Comparison of ENCODE assay signal across 9 cellular contexts in the genomic region with DNA sequence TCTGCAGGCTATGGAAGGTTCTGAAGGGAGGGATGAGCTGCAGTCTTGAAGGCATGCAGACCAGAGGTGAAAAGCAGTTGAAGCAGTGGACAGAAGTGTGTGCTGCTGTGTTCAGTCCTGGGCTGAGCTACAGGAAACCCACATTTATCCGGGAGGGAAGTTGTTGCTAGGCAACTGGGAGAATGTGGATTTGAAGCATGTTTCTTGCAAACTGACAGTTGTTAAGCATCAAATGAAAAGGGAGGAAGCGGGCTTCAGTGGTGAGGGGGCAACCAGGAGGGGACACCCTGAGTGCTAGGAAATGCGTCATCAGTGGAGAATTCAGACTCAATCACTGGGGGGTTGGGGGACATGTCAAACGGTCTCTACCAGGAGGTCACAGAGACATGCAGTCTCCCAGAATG. TPM values are rescaled to one million over a fixed set of nuclear protein-coding genes. Genes with fewer than 3 reads are reported as not detected.
A peak's percentile ranks its signal among the peaks of the same experiment; 100 is the strongest.
DNase-seq lines count a peak whose midpoint lies in the region; ATAC-seq and TF ChIP-seq lines count a peak whose summit lies in the region.
"Had no signal": no experiment of that assay in that cellular context is flagged by ENCODE, and none has a peak within 500 bp of the region (broad histone marks: within the 10 kb centered on the region; RNA-seq: fewer than 3 reads in every experiment).

No MANE protein-coding gene starts in this region.

- POLR2A ChIA-PET in CD8-positive, alpha-beta T cell (lab: Charles Lee) = no interaction called here

- TF ChIP-seq CTCF in CD8-positive, alpha-beta T cell (IDR thresholded peaks at IDR 0.05) = no peak

- H3K27me3 ChIP-seq in CD8-positive, alpha-beta T cell (ENCODE audit: insufficient read depth, low read length) = no peaks in the 10 kb centered on the region

- H3K4me3 Mint-ChIP-seq in CD8-positive, alpha-beta T cell = peak overlapping the region; percentile 1

- peak overlapping the region; percentile 21 for H3K27ac Mint-ChIP-seq in CD8-positive, alpha-beta T cell

- CTCF ChIA-PET in CD8-positive, alpha-beta T cell (lab: Charles Lee) = no interaction called here

- H3K4me3 ChIP-seq in CD8-positive, alpha-beta T cell (ENCODE audit: low read depth, low read length) = no peak overlapping the region

- no peaks in the 10 kb centered on the region for H3K36me3 Mint-ChIP-seq in CD8-positive, alpha-beta T cell

- H3K4me1 ChIP-seq in CD8-positive, alpha-beta T cell (ENCODE audit: insufficient read depth, low read length) = peaks cover 16% of the 10 kb centered on the region

- intact Hi-C loops in CD8-positive, alpha-beta T cell (cut with DNase I, micrococcal nuclease) = no loop called here

- H3K36me3 ChIP-seq in CD8-positive, alpha-beta T cell (ENCODE audit: insufficient read depth, low read length) = no peaks in the 10 kb centered on the region

- H3K27me3 Mint-ChIP-seq in CD8-positive, alpha-beta T cell (ENCODE audit: low read depth) = peaks cover 2% of the 10 kb centered on the region

- H3K9me3 Mint-ChIP-seq in CD8-positive, alpha-beta T cell = no peaks in the 10 kb centered on the region

- no peaks in the 10 kb centered on the region for H3K9me3 ChIP-seq in CD8-positive, alpha-beta T cell (ENCODE audit: low read length)

- no peak overlapping the region for H3K27ac ChIP-seq in CD8-positive, alpha-beta T cell (ENCODE audit: low read depth, low read length)
- peak overlapping the region; percentile 73 for H3K27ac ChIP-seq in cingulate gyrus (ENCODE audit: low read depth, low read length)

- ATAC-seq in CD8-positive, alpha-beta T cell = peak; percentile 65
- no peak for ATAC-seq in GM18868 (IDR thresholded peaks at IDR 0.05; ENCODE audit: unreplicated experiment)
- no peak for ATAC-seq in HG02763 (IDR thresholded peaks at IDR 0.05; ENCODE audit: unreplicated experiment)

- peak in 2 of 7 experiments; percentile 32 to 33 for DNase-seq in CD8-positive, alpha-beta T cell
- peak; percentile 97 to 99 for DNase-seq in Kasumi-1 (lab: John Stamatoyannopoulos, UW)
- peak; percentile 21 for DNase-seq in mucosa of gallbladder (ENCODE audit: low spot score)
- no peak for DNase-seq in DMS153 (lab: John Stamatoyannopoulos, UW)
- no peak for DNase-seq in AG08396 (ENCODE audit: low spot score)
- DNase-seq: OCI-M1 had no signal

- peaks cover 18% of the 10 kb centered on the region for H3K4me1 Mint-ChIP-seq in CD8-positive, alpha-beta T cell (ENCODE audit: low read depth)

RNA-seq across cellular contexts. Expression of a gene that starts 28.7 kb away (rescaled TPM):
- total RNA-seq in CD8-positive, alpha-beta T cell = not detected
- total RNA-seq in mucosa of gallbladder = 0.26 TPM

Comparison
In these comparisons a context has a peak if more than half of its experiments do, and no peak if none do; other contexts are left out.
1. DNase-seq: peak in Kasumi-1 (2 of 2) and mucosa of gallbladder (single experiment); none in DMS153 (single experiment) and AG08396 (single experiment).